In genomic region chr6:27293436-27294152, GRCh38 we compare ENCODE assay signal across 12 cellular contexts. TPM values are rescaled to one million over a fixed set of nuclear protein-coding genes. Genes with fewer than 3 reads are reported as not detected.
DNase-seq lines count a peak whose midpoint lies in the region; TF ChIP-seq lines count a peak whose summit lies in the region.
"Had no signal": no experiment of that assay in that cellular context is flagged by ENCODE, and none has a peak within 500 bp of the region (broad histone marks: within the 10 kb centered on the region; RNA-seq: fewer than 3 reads in every experiment).

No MANE protein-coding gene starts in this region.

- peaks cover 49% of the 10 kb centered on the region for H4K20me1 ChIP-seq in neural progenitor cell (ENCODE audit: low read depth)

- H3F3A ChIP-seq in neural progenitor cell (ENCODE audit: low read depth), result peaks cover 31% of the 10 kb centered on the region

- H3K27me3 ChIP-seq in neural progenitor cell, result peaks cover 96% of the 10 kb centered on the region

- peaks cover 34% of the 10 kb centered on the region for H3K9me3 Mint-ChIP-seq in T-helper 1 cell treated with Interleukin-12 subunit alpha and Interleukin-12 subunit beta and Interleukin-4 antibody, amounts not matched to agents 30 μg/mL and 1 μg/mL, for 36 hours
- H3K9me3 Mint-ChIP-seq in neural progenitor cell, result peaks cover 12% of the 10 kb centered on the region

- H3K9ac ChIP-seq in neural progenitor cell, result no peak overlapping the region

- no peak overlapping the region for H3K4me3 Mint-ChIP-seq in T-helper 1 cell treated with Interleukin-12 subunit alpha and Interleukin-12 subunit beta and Interleukin-4 antibody, amounts not matched to agents 30 μg/mL and 1 μg/mL, for 36 hours
- peak overlapping the region; percentile 82 for H3K4me3 Mint-ChIP-seq in neural progenitor cell

- no peak overlapping the region for H2AFZ ChIP-seq in neural progenitor cell (replicated peaks)

- H3K4me2 ChIP-seq in neural progenitor cell, result peak overlapping the region; percentile 95

- no peaks in the 10 kb centered on the region for H3K9me3 ChIP-seq in neural progenitor cell (ENCODE audit: low read depth)

- DNase-seq in T-helper 1 cell, result no peak
- peak; percentile 22 for DNase-seq in NCI-H345 treated with DMSO at 0.1 percent for 48 hours (lab: John Stamatoyannopoulos, UW; ENCODE audit: unreplicated experiment)
- peak; percentile 61 for DNase-seq in dedifferentiated amniotic fluid mesenchymal stem cell (ENCODE audit: extremely low spot score)
- peak; percentile 72 for DNase-seq in neural progenitor cell (ENCODE audit: low spot score)
- DNase-seq in superior temporal gyrus (ENCODE audit: extremely low spot score), result no peak
- no peak for DNase-seq in T1000 (lab: John Stamatoyannopoulos, UW)
- no peak for DNase-seq in anterior cingulate cortex (lab: John Stamatoyannopoulos, UW)
- DNase-seq: activated CD8-positive, alpha-beta memory T cell treated with anti-CD3 and anti-CD28 coated beads, Interleukin-2, amount 50 U/mL, for 4 hours; esophagus squamous epithelium had no signal

- H3K36me3 Mint-ChIP-seq in T-helper 1 cell treated with Interleukin-12 subunit alpha and Interleukin-12 subunit beta and Interleukin-4 antibody, amounts not matched to agents 30 μg/mL and 1 μg/mL, for 36 hours (ENCODE audit: low read depth), result peaks cover 10% of the 10 kb centered on the region
- H3K36me3 Mint-ChIP-seq in neural progenitor cell, result peaks cover 4% of the 10 kb centered on the region

- no peaks in the 10 kb centered on the region for H3K79me2 ChIP-seq in neural progenitor cell (ENCODE audit: low read depth)

- peak overlapping the region; percentile 14 for H3K27ac Mint-ChIP-seq in T-helper 1 cell treated with Interleukin-12 subunit alpha and Interleukin-12 subunit beta and Interleukin-4 antibody, amounts not matched to agents 30 μg/mL and 1 μg/mL, for 36 hours
- peak overlapping the region; percentile 75 for H3K27ac Mint-ChIP-seq in neural progenitor cell

- peaks cover 26% of the 10 kb centered on the region for H3K4me1 ChIP-seq in neural progenitor cell

- TF ChIP-seq CTCF in neural progenitor cell (IDR thresholded peaks at IDR 0.05), result no peak

- H3K4me1 Mint-ChIP-seq in T-helper 1 cell treated with Interleukin-12 subunit alpha and Interleukin-12 subunit beta and Interleukin-4 antibody, amounts not matched to agents 30 μg/mL and 1 μg/mL, for 36 hours (ENCODE audit: low read depth), result peaks cover 3% of the 10 kb centered on the region
- peaks cover 53% of the 10 kb centered on the region for H3K4me1 Mint-ChIP-seq in neural progenitor cell

- peak overlapping the region; percentile 41 for H3K4me3 ChIP-seq in neural progenitor cell
- H3K4me3 ChIP-seq: esophagus squamous epithelium had no signal

- H3K27me3 Mint-ChIP-seq in T-helper 1 cell treated with Interleukin-12 subunit alpha and Interleukin-12 subunit beta and Interleukin-4 antibody, amounts not matched to agents 30 μg/mL and 1 μg/mL, for 36 hours (ENCODE audit: low read depth), result peaks cover 87% of the 10 kb centered on the region
- H3K27me3 Mint-ChIP-seq in neural progenitor cell (ENCODE audit: insufficient read depth, low read depth), result peaks cover 64% of the 10 kb centered on the region

- H3K27ac ChIP-seq in neural progenitor cell, result no peak overlapping the region
- H3K27ac ChIP-seq: esophagus squamous epithelium had no signal

- H3K36me3 ChIP-seq in neural progenitor cell, result no peaks in the 10 kb centered on the region
- H3K36me3 ChIP-seq: esophagus squamous epithelium had no signal

RNA-seq across cellular contexts. Expression of gene POM121L2, which starts 18.5 kb away (rescaled TPM):
- not detected in 2 replicates for total RNA-seq in neural progenitor cell (ENCODE audit: low replicate concordance)
- total RNA-seq: esophagus squamous epithelium, renal cortical epithelial cell, subcutaneous adipose tissue had no signal

RNA-seq across cellular contexts. Expression of gene PRSS16, which starts 46.1 kb away (rescaled TPM):
- 4.3 and 7.2 TPM in 2 replicates for total RNA-seq in neural progenitor cell (ENCODE audit: low replicate concordance)

Comparison
In these comparisons a context has a peak if more than half of its experiments do, and no peak if none do; other contexts are left out.
1. DNase-seq: peak in NCI-H345 treated with DMSO at 0.1 percent for 48 hours (single experiment), dedifferentiated amniotic fluid mesenchymal stem cell (single experiment) and neural progenitor cell (single experiment); none in T-helper 1 cell (0 of 5), superior temporal gyrus (single experiment), T1000 (single experiment) and anterior cingulate cortex (0 of 58).